Comparison of ENCODE assay signal across 23 cellular contexts in genomic region chr9:78612089-78612488, GRCh38.
DNase-seq lines count a peak whose midpoint lies in the region; ATAC-seq and TF ChIP-seq lines count a peak whose summit lies in the region.
"Had no signal": no experiment of that assay in that cellular context is flagged by ENCODE, and none has a peak within 500 bp of the region (broad histone marks: within the 10 kb centered on the region; RNA-seq: fewer than 3 reads in every experiment).

No MANE protein-coding gene starts in this region.

- H3K4me3 ChIP-seq in gastroesophageal sphincter: no peak overlapping the region
- H3K4me3 ChIP-seq: BLaER1, gastrocnemius medialis, lung, prostate gland, testis had no signal

- no peaks in the 10 kb centered on the region for H3K4me1 Mint-ChIP-seq in activated naive CD8-positive, alpha-beta T cell treated with anti-CD3 and anti-CD28 coated beads, Interleukin-2, amount 50 U/mL, for 24 hours
- H3K4me1 Mint-ChIP-seq: activated B cell treated with CpG ODN at 0.5 μM for 24 hours; stimulated activated effector memory CD8-positive, alpha-beta T cell treated with anti-CD3 and anti-CD28 coated beads, Interleukin-12 subunit alpha, Interleukin-12 subunit beta, amount 100 ng/mL, for 72 hours had no signal

- no peak overlapping the region for H3K4me3 Mint-ChIP-seq in activated naive CD8-positive, alpha-beta T cell treated with anti-CD3 and anti-CD28 coated beads, Interleukin-2, amount 50 U/mL, for 24 hours
- H3K4me3 Mint-ChIP-seq: activated B cell treated with CpG ODN at 0.5 μM for 24 hours; stimulated activated effector memory CD8-positive, alpha-beta T cell treated with anti-CD3 and anti-CD28 coated beads, Interleukin-12 subunit alpha, Interleukin-12 subunit beta, amount 100 ng/mL, for 72 hours had no signal

- no peak for TF ChIP-seq EP300 in gastroesophageal sphincter (IDR thresholded peaks at IDR 0.05)

- no peaks in the 10 kb centered on the region for H3K27me3 Mint-ChIP-seq in activated naive CD8-positive, alpha-beta T cell treated with anti-CD3 and anti-CD28 coated beads, Interleukin-2, amount 50 U/mL, for 24 hours
- H3K27me3 Mint-ChIP-seq: activated B cell treated with CpG ODN at 0.5 μM for 24 hours had no signal

- no peak overlapping the region for H3K27ac Mint-ChIP-seq in activated naive CD8-positive, alpha-beta T cell treated with anti-CD3 and anti-CD28 coated beads, Interleukin-2, amount 50 U/mL, for 24 hours
- H3K27ac Mint-ChIP-seq: activated B cell treated with CpG ODN at 0.5 μM for 24 hours; stimulated activated effector memory CD8-positive, alpha-beta T cell treated with anti-CD3 and anti-CD28 coated beads, Interleukin-12 subunit alpha, Interleukin-12 subunit beta, amount 100 ng/mL, for 72 hours had no signal

- H3K36me3 Mint-ChIP-seq in activated naive CD8-positive, alpha-beta T cell treated with anti-CD3 and anti-CD28 coated beads, Interleukin-2, amount 50 U/mL, for 24 hours (ENCODE audit: low read depth): no peaks in the 10 kb centered on the region
- H3K36me3 Mint-ChIP-seq: stimulated activated effector memory CD8-positive, alpha-beta T cell treated with anti-CD3 and anti-CD28 coated beads, Interleukin-12 subunit alpha, Interleukin-12 subunit beta, amount 100 ng/mL, for 72 hours had no signal

- no peaks in the 10 kb centered on the region for H3K9me3 ChIP-seq in gastroesophageal sphincter
- H3K9me3 ChIP-seq: gastrocnemius medialis, prostate gland, testis had no signal

- H3K4me1 ChIP-seq in gastroesophageal sphincter: no peaks in the 10 kb centered on the region
- H3K4me1 ChIP-seq: BLaER1, prostate gland, testis had no signal

- H3K27ac ChIP-seq in RWPE1 (no peak overlapping the region), gastroesophageal sphincter (no peak overlapping the region)
- H3K27ac ChIP-seq: BLaER1, gastrocnemius medialis, prostate gland, testis had no signal

- no peaks in the 10 kb centered on the region for H3K36me3 ChIP-seq in gastroesophageal sphincter
- H3K36me3 ChIP-seq: BLaER1, gastrocnemius medialis, prostate gland had no signal

- no peak for TF ChIP-seq CTCF in RWPE1 (conservative IDR thresholded peaks at IDR 0.05; ENCODE audit: low read depth)
- TF ChIP-seq CTCF in gastroesophageal sphincter (IDR thresholded peaks at IDR 0.05): no peak

- no peaks in the 10 kb centered on the region for H3K27me3 ChIP-seq in gastroesophageal sphincter
- H3K27me3 ChIP-seq: BLaER1, gastrocnemius medialis, testis had no signal

- no peak for TF ChIP-seq POLR2A in gastroesophageal sphincter (IDR thresholded peaks at IDR 0.05)

- WGBS in gastroesophageal sphincter (ENCODE audit: low coverage in 1 of 2), 2 donors: 85 to 96% methylated on average over 2 of the region's 2 CpGs

- DNase-seq in GM03348 (ENCODE audit: low spot score) (peak; percentile 36), RWPE1 (ENCODE audit: low spot score) (peak; percentile 8), fibroblast of gingiva (ENCODE audit: low read depth) (peak; percentile 11), DMS53 treated with DMSO at 0.1 percent for 48 hours (lab: John Stamatoyannopoulos, UW; ENCODE audit: unreplicated experiment) (no peak)
- DNase-seq in activated naive CD8-positive, alpha-beta T cell treated with anti-CD3 and anti-CD28 coated beads, Interleukin-2, amount 50 U/mL, for 24 hours: no peak
- DNase-seq in activated CD8-positive, alpha-beta memory T cell treated with anti-CD3 and anti-CD28 coated beads for 24 hours: no peak
- DNase-seq: activated B cell treated with CpG ODN at 0.5 μM for 24 hours; activated CD4-positive, alpha-beta T cell treated with anti-CD3 and anti-CD28 coated beads, Interleukin-2, amount 50 U/mL, for 4 hours; activated CD8-positive, alpha-beta memory T cell treated with anti-CD3 and anti-CD28 coated beads, Interleukin-2, amount 50 U/mL, for 48 hours; activated effector memory CD4-positive, alpha-beta T cell treated with Interleukin-2 at 50 U/mL for 16 hours; COR-L47; dermis blood vessel endothelial cell; gastrocnemius medialis; NCI-H1436 treated with DMSO at 0.1 percent for 48 hours; NCI-H524; RPMI8226; stimulated activated CD4-positive, alpha-beta T cell treated with anti-CD3 and anti-CD28 coated beads, Interleukin-2, amount 100 ng/mL, for 24 hours; testis had no signal

- H3K9me3 Mint-ChIP-seq in activated naive CD8-positive, alpha-beta T cell treated with anti-CD3 and anti-CD28 coated beads, Interleukin-2, amount 50 U/mL, for 24 hours: no peaks in the 10 kb centered on the region
- H3K9me3 Mint-ChIP-seq: activated B cell treated with CpG ODN at 0.5 μM for 24 hours; stimulated activated effector memory CD8-positive, alpha-beta T cell treated with anti-CD3 and anti-CD28 coated beads, Interleukin-12 subunit alpha, Interleukin-12 subunit beta, amount 100 ng/mL, for 72 hours had no signal

- POLR2A ChIA-PET in RWPE1 (lab: Yijun Ruan, JAX; ENCODE audit: low non-redundant PET): interaction anchor here (0.6 kb wide), 1 partner anchor 14 kb away, joined by 3 read pairs; no protein-coding TSS in a partner anchor

- no peak for ATAC-seq in activated naive CD8-positive, alpha-beta T cell treated with anti-CD3 and anti-CD28 coated beads, Interleukin-2, amount 50 U/mL, for 24 hours
- ATAC-seq in gastroesophageal sphincter: no peak
- ATAC-seq: gastrocnemius medialis; stimulated activated effector memory CD8-positive, alpha-beta T cell treated with anti-CD3 and anti-CD28 coated beads, Interleukin-12 subunit alpha, Interleukin-12 subunit beta, amount 100 ng/mL, for 72 hours had no signal

- CTCF ChIA-PET in RWPE1 (lab: Yijun Ruan, JAX): no interaction called here

Comparison
In these comparisons a context has a peak if more than half of its experiments do, and no peak if none do; other contexts are left out.
1. DNase-seq: peak in GM03348 (single experiment), RWPE1 (single experiment) and fibroblast of gingiva (single experiment); none in activated naive CD8-positive, alpha-beta T cell treated with anti-CD3 and anti-CD28 coated beads, Interleukin-2, amount 50 U/mL, for 24 hours (single experiment), DMS53 treated with DMSO at 0.1 percent for 48 hours (single experiment) and activated CD8-positive, alpha-beta memory T cell treated with anti-CD3 and anti-CD28 coated beads for 24 hours (single experiment).